ENCODE assay signal across 23 cellular contexts in genomic region chr3:50353231-50354004, GRCh38. TPM values are rescaled to one million over a fixed set of nuclear protein-coding genes. Genes with fewer than 3 reads are reported as not detected.
DNase-seq lines count a peak whose midpoint lies in the region; ATAC-seq and TF ChIP-seq lines count a peak whose summit lies in the region.
"Had no signal": no experiment of that assay in that cellular context is flagged by ENCODE, and none has a peak within 500 bp of the region (broad histone marks: within the 10 kb centered on the region; RNA-seq: fewer than 3 reads in every experiment).

No MANE protein-coding gene starts in this region.

- H3K79me1 ChIP-seq in mesenchymal stem cell (replicated peaks; ENCODE audit: low read length, poor library complexity, severe bottlenecking): peaks cover 38% of the 10 kb centered on the region

- no peaks in the 10 kb centered on the region for H3K9me3 Mint-ChIP-seq in CD4-positive, alpha-beta T cell
- H3K9me3 Mint-ChIP-seq in activated T-helper 17 cell treated with anti-CD3 and anti-CD28 coated beads, Interleukin-2, amount 50 U/mL, for 72 hours: no peaks in the 10 kb centered on the region
- H3K9me3 Mint-ChIP-seq: activated CD4-positive, alpha-beta T cell treated with anti-CD3 and anti-CD28 coated beads, Interleukin-2, amount 10 ng/mL, durations not matched to agents 24 days and 14 days; CD4-positive, alpha-beta memory T cell; memory B cell had no signal

- no peak overlapping the region for H4K91ac ChIP-seq in mesenchymal stem cell (ENCODE audit: low read length)

- intact Hi-C loops in CD4-positive, alpha-beta T cell (cut with DNase I, micrococcal nuclease): loop anchor here in 1 of 2 experiments (5.0 kb wide), 2 partner anchors 1039 to 1149 kb away; partner anchors contain the start of genes DCAF1 and RBM15B
- intact Hi-C loops in ascending aorta (cut with DNase I): loop anchor here (5.0 kb wide), 1 partner anchor 249 kb away; no protein-coding TSS in a partner anchor

- no peak for DNase-seq in CD4-positive, alpha-beta T cell
- no peak for DNase-seq in mesenchymal stem cell
- no peak for DNase-seq in ascending aorta (ENCODE audit: low spot score in 2 of 2)
- DNase-seq: activated CD4-positive, alpha-beta T cell treated with anti-CD3 and anti-CD28 coated beads, Interleukin-2, amount 10 ng/mL, durations not matched to agents 24 days and 14 days; activated CD8-positive, alpha-beta memory T cell treated with anti-CD3 and anti-CD28 coated beads, Interleukin-2, amount 50 U/mL, for 4 hours; CD4-positive, alpha-beta memory T cell; cerebellar nuclear complex; DMS 273 treated with DMSO at 0.1 percent for 48 hours; effector CD4-positive, alpha-beta T cell; head of caudate nucleus; NCI-H1694 treated with DMSO at 0.1 percent for 48 hours; retina; SJCRH30; stimulated activated CD4-positive, alpha-beta T cell treated with anti-CD3 and anti-CD28 coated beads, Interleukin-2, amount 100 ng/mL, for 24 hours had no signal

- no peak overlapping the region for H2BK15ac ChIP-seq in mesenchymal stem cell (ENCODE audit: low read depth, poor library complexity, severe bottlenecking)

- H3K27me3 Mint-ChIP-seq in CD4-positive, alpha-beta T cell: no peaks in the 10 kb centered on the region
- no peaks in the 10 kb centered on the region for H3K27me3 Mint-ChIP-seq in activated T-helper 17 cell treated with anti-CD3 and anti-CD28 coated beads, Interleukin-2, amount 50 U/mL, for 72 hours
- H3K27me3 Mint-ChIP-seq: activated CD4-positive, alpha-beta T cell treated with anti-CD3 and anti-CD28 coated beads, Interleukin-2, amount 10 ng/mL, durations not matched to agents 24 days and 14 days; activated naive CD8-positive, alpha-beta T cell; CD4-positive, alpha-beta memory T cell; memory B cell had no signal

- H3K4me1 ChIP-seq in mesenchymal stem cell (ENCODE audit: control insufficient read depth, insufficient read depth, low read depth, low read length) (peaks cover 61% of the 10 kb centered on the region), ascending aorta (peaks cover 25 to 48% of the 10 kb centered on the region in 2 donors)

- peak overlapping the region; percentile 53 for H3K27ac Mint-ChIP-seq in CD4-positive, alpha-beta T cell
- H3K27ac Mint-ChIP-seq in activated T-helper 17 cell treated with anti-CD3 and anti-CD28 coated beads, Interleukin-2, amount 50 U/mL, for 72 hours: no peak overlapping the region
- H3K27ac Mint-ChIP-seq: activated CD4-positive, alpha-beta T cell treated with anti-CD3 and anti-CD28 coated beads, Interleukin-2, amount 10 ng/mL, durations not matched to agents 24 days and 14 days; memory B cell had no signal

- WGBS in mesenchymal stem cell: 98% methylated on average over 12 of the region's 12 CpGs

- H2BK5ac ChIP-seq in mesenchymal stem cell (ENCODE audit: low read depth, low read length, poor library complexity, severe bottlenecking): no peak overlapping the region

- H3K4ac ChIP-seq in mesenchymal stem cell (ENCODE audit: low read depth in 1 of 2, low read length in 2 of 2): no peak overlapping the region

- H3K4me3 ChIP-seq in mesenchymal stem cell (ENCODE audit: insufficient read depth in 1 of 2, low read depth in 1 of 2, low read length in 2 of 2) (no peak overlapping the region), ascending aorta (no peak overlapping the region)
- H3K4me3 ChIP-seq: SJCRH30, smooth muscle cell, suprapubic skin had no signal

- H3K14ac ChIP-seq in mesenchymal stem cell (ENCODE audit: low read length in 2 of 2): no peak overlapping the region

- H3K27ac ChIP-seq in 22Rv1 (peak overlapping the region; percentile 18; the same call in 1 of the 2 replicates), mesenchymal stem cell (ENCODE audit: low read length, poor library complexity, severe bottlenecking) (no peak overlapping the region), ascending aorta (no peak overlapping the region)
- H3K27ac ChIP-seq in CD4-positive, alpha-beta T cell (ENCODE audit: low read depth, low read length): no peak overlapping the region
- H3K27ac ChIP-seq: epithelial cell of prostate, SJCRH30, suprapubic skin had no signal

- H3K9me3 ChIP-seq in CD4-positive, alpha-beta T cell (ENCODE audit: control insufficient read depth, low read length): no peaks in the 10 kb centered on the region
- H3K9me3 ChIP-seq in mesenchymal stem cell (ENCODE audit: control insufficient read depth, low read length) (no peaks in the 10 kb centered on the region), ascending aorta (no peaks in the 10 kb centered on the region)
- H3K9me3 ChIP-seq: SJCRH30, suprapubic skin had no signal

- H2BK12ac ChIP-seq in mesenchymal stem cell (ENCODE audit: low read length in 2 of 2): no peak overlapping the region

- H3K27me3 ChIP-seq in CD4-positive, alpha-beta T cell (ENCODE audit: control insufficient read depth, insufficient read depth, low read length): no peaks in the 10 kb centered on the region
- no peaks in the 10 kb centered on the region for H3K27me3 ChIP-seq in mesenchymal stem cell (ENCODE audit: control insufficient read depth in 1 of 2, insufficient read depth in 1 of 2, low read length in 2 of 2)
- no peaks in the 10 kb centered on the region for H3K27me3 ChIP-seq in ascending aorta
- H3K27me3 ChIP-seq: SJCRH30, suprapubic skin had no signal

- peaks cover 64% of the 10 kb centered on the region for H3K4me1 Mint-ChIP-seq in CD4-positive, alpha-beta T cell (ENCODE audit: low read depth)
- peaks cover 24% of the 10 kb centered on the region for H3K4me1 Mint-ChIP-seq in activated T-helper 17 cell treated with anti-CD3 and anti-CD28 coated beads, Interleukin-2, amount 50 U/mL, for 72 hours

- H2AFZ ChIP-seq in mesenchymal stem cell (ENCODE audit: low read depth, low read length): no peak overlapping the region

- H3K23ac ChIP-seq in mesenchymal stem cell (ENCODE audit: low read length in 2 of 2): no peak overlapping the region

- H3K9ac ChIP-seq in mesenchymal stem cell (ENCODE audit: low read length): peak overlapping the region; percentile 61

- H3K4me3 Mint-ChIP-seq in CD4-positive, alpha-beta T cell: peak overlapping the region; percentile 49
- peak overlapping the region; percentile 16 for H3K4me3 Mint-ChIP-seq in activated T-helper 17 cell treated with anti-CD3 and anti-CD28 coated beads, Interleukin-2, amount 50 U/mL, for 72 hours
- H3K4me3 Mint-ChIP-seq: activated CD4-positive, alpha-beta T cell treated with anti-CD3 and anti-CD28 coated beads, Interleukin-2, amount 10 ng/mL, durations not matched to agents 24 days and 14 days; memory B cell had no signal

- peaks cover 62 to 65% of the 10 kb centered on the region in 2 experiments for H3K36me3 ChIP-seq in mesenchymal stem cell (ENCODE audit: control insufficient read depth in 1 of 2, insufficient read depth in 2 of 2, low read depth in 1 of 2, low read length in 2 of 2)
- H3K36me3 ChIP-seq in ascending aorta: peaks cover 18 to 45% of the 10 kb centered on the region in 2 donors

- no peak overlapping the region for H3K4me2 ChIP-seq in mesenchymal stem cell (ENCODE audit: low read length, poor library complexity, severe bottlenecking)
- H3K4me2 ChIP-seq: smooth muscle cell had no signal

- POLR2A ChIA-PET in CD4-positive, alpha-beta T cell (lab: Charles Lee): interaction anchor here (1.2 to 6.4 kb wide), 4 partner anchors 12 to 61 kb away, joined by 3 to 57 read pairs (median 26); partner anchors contain the start of genes HYAL3, NAA80 and RASSF1

- CTCF ChIA-PET in CD4-positive, alpha-beta T cell (lab: Charles Lee): interaction anchor here (1.1 kb wide), 1 partner anchor 12 kb away, joined by 3 read pairs; no protein-coding TSS in a partner anchor

- ATAC-seq in CD4-positive, alpha-beta T cell (ENCODE audit: poor library complexity): no peak
- no peak for ATAC-seq in activated T-helper 17 cell treated with anti-CD3 and anti-CD28 coated beads, Interleukin-2, amount 50 U/mL, for 72 hours (replicated peaks)
- ATAC-seq in GM21576 (IDR thresholded peaks at IDR 0.05; ENCODE audit: unreplicated experiment): no peak
- no peak for ATAC-seq in GM19324 (IDR thresholded peaks at IDR 0.05; ENCODE audit: low FRiP score, unreplicated experiment)

- peaks cover 67% of the 10 kb centered on the region for H3K36me3 Mint-ChIP-seq in CD4-positive, alpha-beta T cell (ENCODE audit: low read depth)
- H3K36me3 Mint-ChIP-seq in activated T-helper 17 cell treated with anti-CD3 and anti-CD28 coated beads, Interleukin-2, amount 50 U/mL, for 72 hours (ENCODE audit: low read depth): peaks cover 84% of the 10 kb centered on the region

- no peak overlapping the region for H3K18ac ChIP-seq in mesenchymal stem cell (ENCODE audit: low read depth in 1 of 2, low read length in 2 of 2)

- no peak overlapping the region for H4K8ac ChIP-seq in mesenchymal stem cell (ENCODE audit: low read length)

- no peak overlapping the region for H2BK120ac ChIP-seq in mesenchymal stem cell (ENCODE audit: low read depth, low read length)

- TF ChIP-seq CTCF in 22Rv1 (IDR thresholded peaks at IDR 0.05) (no peak), ascending aorta (IDR thresholded peaks at IDR 0.05) (no peak)
- no peak for TF ChIP-seq CTCF in CD4-positive, alpha-beta T cell (IDR thresholded peaks at IDR 0.05)

- no peak overlapping the region for H2AK5ac ChIP-seq in mesenchymal stem cell (ENCODE audit: low read length, severe bottlenecking)

RNA-seq across cellular contexts. Expression of gene CYB561D2, which starts 2.8 kb away (rescaled TPM):
- 10 to 100 TPM; 19.8 TPM for total RNA-seq in CD4-positive, alpha-beta T cell
- 10 to 100 TPM; 35.6 to 40.8 TPM for total RNA-seq in activated T-helper 17 cell treated with anti-CD3 and anti-CD28 coated beads, Interleukin-2, amount 50 U/mL, for 72 hours
- polyA plus RNA-seq in mesenchymal stem cell (2013, experiment 1 of 2): 13.5 TPM
- 13.5 TPM for polyA plus RNA-seq in mesenchymal stem cell (2013, experiment 2 of 2)
- 20.2 TPM for total RNA-seq in ascending aorta

RNA-seq across cellular contexts. Expression of gene NPRL2, which starts 2.8 kb away (rescaled TPM):
- total RNA-seq in CD4-positive, alpha-beta T cell: 10 to 100 TPM; 29.4 to 33.2 TPM
- 10 to 100 TPM; 50.2 to 96.5 TPM for total RNA-seq in activated T-helper 17 cell treated with anti-CD3 and anti-CD28 coated beads, Interleukin-2, amount 50 U/mL, for 72 hours
- polyA plus RNA-seq in mesenchymal stem cell (2013, experiment 1 of 2): 10.6 TPM
- 9.1 TPM for polyA plus RNA-seq in mesenchymal stem cell (2013, experiment 2 of 2)
- 37.8 TPM for total RNA-seq in ascending aorta

RNA-seq across cellular contexts. Expression of gene TMEM115, which starts 5.9 kb away (rescaled TPM):
- 10 to 100 TPM; 19.0 to 19.9 TPM for total RNA-seq in CD4-positive, alpha-beta T cell
- 10 to 100 TPM; 14.3 to 21.9 TPM for total RNA-seq in activated T-helper 17 cell treated with anti-CD3 and anti-CD28 coated beads, Interleukin-2, amount 50 U/mL, for 72 hours
- 49.2 TPM for polyA plus RNA-seq in mesenchymal stem cell (2013, experiment 1 of 2)
- 49.8 TPM for polyA plus RNA-seq in mesenchymal stem cell (2013, experiment 2 of 2)
- 55.7 TPM for total RNA-seq in ascending aorta

RNA-seq across cellular contexts. Expression of gene ZMYND10, which starts 7.9 kb away (rescaled TPM):
- 1 to 10 TPM; 1.7 to 1.8 TPM for total RNA-seq in CD4-positive, alpha-beta T cell
- total RNA-seq in activated T-helper 17 cell treated with anti-CD3 and anti-CD28 coated beads, Interleukin-2, amount 50 U/mL, for 72 hours: 10 to 100 TPM in 1 of 2 donors, 1 to 10 TPM in 1; 3.9 to 10.9 TPM
- 0.48 TPM for polyA plus RNA-seq in mesenchymal stem cell (2013, experiment 1 of 2)
- polyA plus RNA-seq in mesenchymal stem cell (2013, experiment 2 of 2): 0.79 TPM
- not detected for total RNA-seq in ascending aorta
- polyA plus RNA-seq: CD4-positive, alpha-beta memory T cell had no signal

RNA-seq across cellular contexts. Expression of gene RASSF1, which starts 12.8 kb away (rescaled TPM):
- total RNA-seq in CD4-positive, alpha-beta T cell: 10 to 100 TPM; 68.0 to 71.2 TPM
- 100 to 1,000 TPM in 1 of 2 donors, 10 to 100 TPM in 1; 85.8 to 139 TPM for total RNA-seq in activated T-helper 17 cell treated with anti-CD3 and anti-CD28 coated beads, Interleukin-2, amount 50 U/mL, for 72 hours
- polyA plus RNA-seq in mesenchymal stem cell (2013, experiment 1 of 2): 12.3 TPM
- 12.4 TPM for polyA plus RNA-seq in mesenchymal stem cell (2013, experiment 2 of 2)
- total RNA-seq in ascending aorta: 34.9 TPM
